ENCODE assay signal across 8 cellular contexts in genomic region chr2:178480227-178481181, GRCh38. TPM values are rescaled to one million over a fixed set of nuclear protein-coding genes. Genes with fewer than 3 reads are reported as not detected.
DNase-seq lines count a peak whose midpoint lies in the region; ATAC-seq and TF ChIP-seq lines count a peak whose summit lies in the region.

TSS of gene PLEKHA3 (plus strand) at chr2:178480457. CDS start at chr2:178480870, 413 bp downstream.

- whole genome bisulfite sequencing in HUES64 = 1% methylated on average over 92 of the region's 92 CpGs

- H3K4me1 ChIP-seq in HUES64 (ENCODE audit: insufficient read depth, low read length) = peaks cover 16% of the 10 kb centered on the region
- H3K4me1 ChIP-seq in mucosa of descending colon (ENCODE audit: low read depth) = peaks cover 34% of the 10 kb centered on the region

- H3K9me3 ChIP-seq in HUES64 (ENCODE audit: insufficient read depth, low read depth, low read length) (no peaks in the 10 kb centered on the region), mucosa of descending colon (no peaks in the 10 kb centered on the region)

- H3K36me3 ChIP-seq in HUES64 (ENCODE audit: insufficient read depth, low read length) = no peaks in the 10 kb centered on the region
- no peaks in the 10 kb centered on the region for H3K36me3 ChIP-seq in mucosa of descending colon (ENCODE audit: low read depth)

- peak within 1 kb of the TSS; percentile 70; the same call in 1 of the 2 replicates for H3K27ac ChIP-seq in HUES64 (ENCODE audit: low read depth, low read length)

- H3K4me3 ChIP-seq in HUES64 (ENCODE audit: low read length) (peak within 1 kb of the TSS; percentile 89), epithelial cell of esophagus (ENCODE audit: low read length) (peak within 1 kb of the TSS; percentile 98), mucosa of descending colon (peak within 1 kb of the TSS; percentile 87)

- DNase-seq in DMS 273 (lab: John Stamatoyannopoulos, UW; ENCODE audit: unreplicated experiment) = peak; percentile 97
- peak; percentile 95 for DNase-seq in OCI-M1 (lab: John Stamatoyannopoulos, UW)
- DNase-seq in activated T-cell treated with anti-CD3 and anti-CD28 coated beads for 24 hours (ENCODE audit: low read depth) = peak; percentile 71
- peak; percentile 91 for DNase-seq in epithelial cell of esophagus (ENCODE audit: low read depth)
- DNase-seq in mucosa of descending colon = peak; percentile 95 to 96 (median 96)
- peak; percentile 75 for DNase-seq in stimulated activated CD8-positive, alpha-beta memory T cell treated with anti-CD3 and anti-CD28 coated beads, Interleukin-4, amount 100 ng/mL, for 24 hours (ENCODE audit: low read depth)

- peaks cover 9% of the 10 kb centered on the region for H3K27me3 ChIP-seq in HUES64 (ENCODE audit: insufficient read depth, low read length)

- peak within 1 kb of the TSS; percentile 75 for H3K9ac ChIP-seq in HUES64 (ENCODE audit: low read depth, low read length)

- TF ChIP-seq CTCF in epithelial cell of esophagus (IDR thresholded peaks at IDR 0.05; ENCODE audit: insufficient read depth, low read depth, low read length, missing control alignments) (no peak), mucosa of descending colon (IDR thresholded peaks at IDR 0.05) (no peak)

- ATAC-seq in GM21515 (IDR thresholded peaks at IDR 0.05; ENCODE audit: unreplicated experiment) = peak; percentile 69
- peak; percentile 93 for ATAC-seq in mucosa of descending colon

- intact Hi-C loops in mucosa of descending colon (cut with DNase I, micrococcal nuclease) = no loop called here

RNA-seq across cellular contexts. Expression of gene PLEKHA3, which starts in this region (rescaled TPM):
- 9.2 TPM for polyA plus RNA-seq in HUES64 (2013, experiment 1 of 2)
- 7.8 TPM for polyA plus RNA-seq in HUES64 (2013, experiment 2 of 2)
- 10 to 100 TPM; 24.1 to 47.6 (median 26.3) TPM for total RNA-seq in mucosa of descending colon

Comparison
In these comparisons a context has a peak if more than half of its experiments do, and no peak if none do; other contexts are left out.
1. Peak in every context shown above with its lines: DNase-seq, ATAC-seq, H3K4me3 ChIP-seq and H3K27ac ChIP-seq.